ENCODE assay signal across 8 cellular contexts in the genomic region with DNA sequence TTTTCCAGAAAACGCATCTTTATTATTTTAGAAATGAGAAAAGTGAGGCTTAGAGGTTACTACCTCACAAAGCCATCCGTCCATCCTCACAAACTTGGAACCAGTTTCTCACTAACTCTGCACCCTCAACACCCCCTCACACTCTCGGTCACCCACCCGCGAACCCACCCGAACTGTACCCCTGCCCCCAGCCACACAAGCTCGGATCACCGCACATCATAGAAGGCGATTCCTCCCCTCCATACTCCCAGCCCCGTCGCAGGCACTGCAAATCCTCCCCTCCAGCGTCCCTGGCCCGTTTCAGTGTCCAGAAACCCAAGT. TPM values are rescaled to one million over a fixed set of nuclear protein-coding genes. Genes with fewer than 3 reads are reported as not detected.
DNase-seq lines count a peak whose midpoint lies in the region; ATAC-seq, FAIRE-seq and TF ChIP-seq lines count a peak whose summit lies in the region.

No MANE protein-coding gene starts in this region.

- peak overlapping the region; percentile 98 for H3K4me3 ChIP-seq in iPS-11a (ENCODE audit: low read depth, low read length)

- no peak for FAIRE-seq in GM12892 (lab: Jason Lieb, UNC)

- POLR2A ChIA-PET in activated CD8-positive, alpha-beta T cell treated with anti-CD3 and anti-CD28 coated beads for 36 hours (lab: Charles Lee): interaction anchor here (0.8 to 2.6 kb wide), 10 partner anchors 14 to 689 kb away, joined by 3 to 12 read pairs (median 4); partner anchors contain the start of genes ZNF529 and ZNF566

- peaks cover 68% of the 10 kb centered on the region for H3K36me3 Mint-ChIP-seq in activated CD8-positive, alpha-beta T cell treated with anti-CD3 and anti-CD28 coated beads for 36 hours (ENCODE audit: low read depth)

- TF ChIP-seq POLR2A in GM12892 (IDR thresholded peaks at IDR 0.05; ENCODE audit: low read depth, low read length): no peak

- H3K4me3 Mint-ChIP-seq in activated CD8-positive, alpha-beta T cell treated with anti-CD3 and anti-CD28 coated beads for 36 hours: peak overlapping the region; percentile 90
- H3K4me3 Mint-ChIP-seq in stimulated activated naive CD8-positive, alpha-beta T cell treated with anti-CD3 and anti-CD28 coated beads, Interleukin-15, amount 100 ng/mL, for 72 hours: peak overlapping the region; percentile 95 to 100

- peak overlapping the region; percentile 97 for H3K27ac Mint-ChIP-seq in activated CD8-positive, alpha-beta T cell treated with anti-CD3 and anti-CD28 coated beads for 36 hours
- H3K27ac Mint-ChIP-seq in stimulated activated naive CD8-positive, alpha-beta T cell treated with anti-CD3 and anti-CD28 coated beads, Interleukin-15, amount 100 ng/mL, for 72 hours: peak overlapping the region; percentile 98 to 100

- ATAC-seq in HG02885 (IDR thresholded peaks at IDR 0.05; ENCODE audit: poor library complexity, unreplicated experiment) (peak; percentile 10), HG03159 (IDR thresholded peaks at IDR 0.05; ENCODE audit: unreplicated experiment) (no peak)
- peak; percentile 1 for ATAC-seq in activated CD8-positive, alpha-beta T cell treated with anti-CD3 and anti-CD28 coated beads for 36 hours
- no peak for ATAC-seq in stimulated activated naive CD8-positive, alpha-beta T cell treated with anti-CD3 and anti-CD28 coated beads, Interleukin-15, amount 100 ng/mL, for 72 hours

- H3K9me3 Mint-ChIP-seq in activated CD8-positive, alpha-beta T cell treated with anti-CD3 and anti-CD28 coated beads for 36 hours: peaks cover 22% of the 10 kb centered on the region
- H3K9me3 Mint-ChIP-seq in stimulated activated naive CD8-positive, alpha-beta T cell treated with anti-CD3 and anti-CD28 coated beads, Interleukin-15, amount 100 ng/mL, for 72 hours: peaks cover 26 to 42% of the 10 kb centered on the region in 2 donors

- no peak for DNase-seq in activated CD8-positive, alpha-beta T cell treated with anti-CD3 and anti-CD28 coated beads for 36 hours
- no peak for DNase-seq in stimulated activated naive CD8-positive, alpha-beta T cell treated with anti-CD3 and anti-CD28 coated beads, Interleukin-15, amount 100 ng/mL, for 72 hours
- DNase-seq in foreskin melanocyte (no peak), SW 1271 (lab: John Stamatoyannopoulos, UW) (no peak), GM12892 (ENCODE audit: insufficient read length) (no peak)

- CTCF ChIA-PET in activated CD8-positive, alpha-beta T cell treated with anti-CD3 and anti-CD28 coated beads for 36 hours (lab: Charles Lee): no interaction called here

- H3K4me1 Mint-ChIP-seq in activated CD8-positive, alpha-beta T cell treated with anti-CD3 and anti-CD28 coated beads for 36 hours (ENCODE audit: low read depth): peaks cover 15% of the 10 kb centered on the region
- peaks cover 22% of the 10 kb centered on the region for H3K4me1 Mint-ChIP-seq in stimulated activated naive CD8-positive, alpha-beta T cell treated with anti-CD3 and anti-CD28 coated beads, Interleukin-15, amount 100 ng/mL, for 72 hours

- no peak for TF ChIP-seq CTCF in activated CD8-positive, alpha-beta T cell treated with anti-CD3 and anti-CD28 coated beads for 36 hours (IDR thresholded peaks at IDR 0.05)

- no peaks in the 10 kb centered on the region for H3K27me3 Mint-ChIP-seq in activated CD8-positive, alpha-beta T cell treated with anti-CD3 and anti-CD28 coated beads for 36 hours
- no peaks in the 10 kb centered on the region for H3K27me3 Mint-ChIP-seq in stimulated activated naive CD8-positive, alpha-beta T cell treated with anti-CD3 and anti-CD28 coated beads, Interleukin-15, amount 100 ng/mL, for 72 hours

- intact Hi-C loops in activated CD8-positive, alpha-beta T cell treated with anti-CD3 and anti-CD28 coated beads for 36 hours (cut with micrococcal nuclease): loop anchor here (5.0 kb wide), 1 partner anchor 159 kb away; the partner anchor contains the start of gene ZNF567

RNA-seq across cellular contexts. Expression of gene ZNF260, which starts 0.2 kb away (rescaled TPM):
- 1 to 10 TPM; 3.7 to 6.4 TPM for total RNA-seq in activated CD8-positive, alpha-beta T cell treated with anti-CD3 and anti-CD28 coated beads for 36 hours
- polyA plus RNA-seq in GM12892 (2012; ENCODE audit: missing spikeins): 5.4 TPM

RNA-seq across cellular contexts. Expression of gene ZNF566, which starts 38.5 kb away (rescaled TPM):
- 1 to 10 TPM; 5.6 to 6.5 TPM for total RNA-seq in activated CD8-positive, alpha-beta T cell treated with anti-CD3 and anti-CD28 coated beads for 36 hours
- 4.8 TPM for polyA plus RNA-seq in GM12892 (2012; ENCODE audit: missing spikeins)

RNA-seq across cellular contexts. Expression of gene ZNF529, which starts 45.3 kb away (rescaled TPM):
- total RNA-seq in activated CD8-positive, alpha-beta T cell treated with anti-CD3 and anti-CD28 coated beads for 36 hours: 10 to 100 TPM; 18.5 to 19.2 TPM
- 10.5 TPM for polyA plus RNA-seq in GM12892 (2012; ENCODE audit: missing spikeins)

Comparison
In these comparisons a context has a peak if more than half of its experiments do, and no peak if none do; other contexts are left out.
1. ATAC-seq: peak in HG02885 (single experiment) and activated CD8-positive, alpha-beta T cell treated with anti-CD3 and anti-CD28 coated beads for 36 hours (single experiment); none in stimulated activated naive CD8-positive, alpha-beta T cell treated with anti-CD3 and anti-CD28 coated beads, Interleukin-15, amount 100 ng/mL, for 72 hours (single experiment) and HG03159 (single experiment).